ENCODE assay signal across 8 cellular contexts in genomic region chr14:44897041-44897843, GRCh38.
DNase-seq lines count a peak whose midpoint lies in the region; ATAC-seq and TF ChIP-seq lines count a peak whose summit lies in the region.

No MANE protein-coding gene starts in this region.

- no peaks in the 10 kb centered on the region for H3F3A ChIP-seq in Loucy (ENCODE audit: low read depth)

- peak overlapping the region; percentile 83 for H3K9ac ChIP-seq in Loucy (ENCODE audit: low read depth, low read length, poor library complexity, severe bottlenecking)

- peak overlapping the region; percentile 92 for H3K4me2 ChIP-seq in Loucy (ENCODE audit: low read depth, low read length, poor library complexity, severe bottlenecking)

- H3K9me3 ChIP-seq in Loucy (ENCODE audit: insufficient read depth, low read depth, low read length) (no peaks in the 10 kb centered on the region), RWPE2 (ENCODE audit: severe bottlenecking) (no peaks in the 10 kb centered on the region)

- H3K36me3 ChIP-seq in H7 (replicated peaks; ENCODE audit: control insufficient read depth, insufficient read depth, low read length) (no peaks in the 10 kb centered on the region), Loucy (ENCODE audit: insufficient read depth, low read length) (no peaks in the 10 kb centered on the region), RWPE2 (ENCODE audit: low read depth) (no peaks in the 10 kb centered on the region)

- peak; percentile 95 for ATAC-seq in RWPE2 (ENCODE audit: low read depth)
- ATAC-seq in stimulated activated naive CD8-positive, alpha-beta T cell treated with anti-CD3 and anti-CD28 coated beads, Interleukin-15, Interleukin-2, amounts not matched to agents 100 U/mL and 50 U/mL, for 24 hours = peak; percentile 98

- H3K27me3 ChIP-seq in H7 (ENCODE audit: control insufficient read depth, insufficient read depth, low read length) = no peaks in the 10 kb centered on the region
- H3K27me3 ChIP-seq in Loucy (ENCODE audit: insufficient read depth, low read length, poor library complexity, severe bottlenecking) = no peaks in the 10 kb centered on the region
- H3K27me3 ChIP-seq in RWPE2 (ENCODE audit: insufficient read depth, poor library complexity, severe bottlenecking) = no peaks in the 10 kb centered on the region

- DNase-seq in ELR (ENCODE audit: low read depth) (peak; percentile 97), H7 (peak; percentile 94), RWPE2 (ENCODE audit: low spot score) (peak; percentile 99), fibroblast of the aortic adventitia (ENCODE audit: low read depth) (peak; percentile 96)
- peak; percentile 97 for DNase-seq in activated effector memory CD4-positive, alpha-beta T cell treated with Interleukin-2 at 50 U/mL for 16 hours
- DNase-seq in stimulated activated naive CD8-positive, alpha-beta T cell treated with anti-CD3 and anti-CD28 coated beads, Interleukin-15, Interleukin-2, amounts not matched to agents 100 U/mL and 50 U/mL, for 24 hours = peak; percentile 97

- no peaks in the 10 kb centered on the region for H3K27me3 Mint-ChIP-seq in nephron (ENCODE audit: low read depth)

- peaks cover 15% of the 10 kb centered on the region for H3K4me1 ChIP-seq in Loucy (ENCODE audit: insufficient read depth, low read length, poor library complexity, severe bottlenecking)
- peaks cover 18% of the 10 kb centered on the region for H3K4me1 ChIP-seq in RWPE2 (ENCODE audit: insufficient read depth, poor library complexity, severe bottlenecking)

- peaks cover 9% of the 10 kb centered on the region for H3K9me3 Mint-ChIP-seq in nephron

- peaks cover 13% of the 10 kb centered on the region for H3K4me1 Mint-ChIP-seq in nephron

- H4K20me1 ChIP-seq in Loucy (ENCODE audit: insufficient read depth, low read length, poor library complexity, severe bottlenecking) = no peaks in the 10 kb centered on the region

- peak overlapping the region; percentile 71 for H3K27ac ChIP-seq in RWPE2 (ENCODE audit: poor library complexity, severe bottlenecking)

- H3K36me3 Mint-ChIP-seq in nephron (ENCODE audit: low read depth) = peaks cover 14% of the 10 kb centered on the region

- no peak for TF ChIP-seq CTCF in Loucy (conservative IDR thresholded peaks at IDR 0.05; ENCODE audit: low read length)
- no peak for TF ChIP-seq CTCF in RWPE2 (IDR thresholded peaks at IDR 0.05; ENCODE audit: poor library complexity, severe bottlenecking)
- TF ChIP-seq CTCF in fibroblast of the aortic adventitia (IDR thresholded peaks at IDR 0.05; ENCODE audit: insufficient read depth, low read length) = no peak
- TF ChIP-seq CTCF in nephron (IDR thresholded peaks at IDR 0.05; ENCODE audit: unreplicated experiment in 3 of 3) = no peak

- H3K4me3 Mint-ChIP-seq in nephron = peak overlapping the region; percentile 92 to 96 (median 95)

- H2AFZ ChIP-seq in Loucy (ENCODE audit: low read length) = peak overlapping the region; percentile 99

- peaks cover 7% of the 10 kb centered on the region; the same call in 1 of the 2 replicates for H3K79me2 ChIP-seq in Loucy (ENCODE audit: insufficient read depth, low read length)

- no peaks in the 10 kb centered on the region for H3K9me2 ChIP-seq in Loucy (replicated peaks; ENCODE audit: low read depth, low read length)

- H3K4me3 ChIP-seq in H7 (ENCODE audit: insufficient read depth, low read depth, low read length) (peak overlapping the region; percentile 63), Loucy (ENCODE audit: low read length, poor library complexity, severe bottlenecking) (peak overlapping the region; percentile 95), RWPE2 (ENCODE audit: severe bottlenecking) (peak overlapping the region; percentile 91), fibroblast of the aortic adventitia (ENCODE audit: low read depth, low read length) (peak overlapping the region; percentile 90)

- H3K27ac Mint-ChIP-seq in nephron = peak overlapping the region; percentile 71 to 93 (median 91)

Comparison
In these comparisons a context has a peak if more than half of its experiments do, and no peak if none do; other contexts are left out.
1. Peak in every context shown above with its lines: DNase-seq, ATAC-seq, H3K4me3 ChIP-seq and H3K27ac ChIP-seq.